22 cellular contexts compared by ENCODE assay signal in the genomic region with DNA sequence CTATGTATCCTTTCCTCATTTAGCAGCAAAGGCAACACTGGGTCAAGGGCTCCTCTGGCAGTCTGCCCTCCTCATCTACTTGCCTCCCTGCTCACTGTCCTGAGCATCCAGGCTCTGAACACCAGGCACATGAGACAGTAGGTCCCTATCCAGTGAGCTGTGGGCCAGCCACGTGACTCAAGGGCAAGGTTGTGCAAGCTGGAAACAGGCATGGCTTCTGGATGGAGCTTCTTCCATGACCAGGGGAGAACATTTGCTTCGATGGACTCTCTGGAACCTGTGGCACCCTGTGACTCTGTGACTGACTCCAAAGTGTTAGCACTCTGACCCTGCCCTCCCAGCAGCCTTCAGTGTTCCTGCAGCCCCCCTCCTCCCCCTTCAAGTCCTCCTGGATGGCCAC. TPM values are rescaled to one million over a fixed set of nuclear protein-coding genes. Genes with fewer than 3 reads are reported as not detected.
"Had no signal": no experiment of that assay in that cellular context is flagged by ENCODE, and none has a peak within 500 bp of the region (broad histone marks: within the 10 kb centered on the region; RNA-seq: fewer than 3 reads in every experiment).

No MANE protein-coding gene starts in this region.

- H3K27ac ChIP-seq: RWPE1 had no signal

- ATAC-seq: HepG2, PC-3 had no signal

- H3K9me3 ChIP-seq: SK-N-SH had no signal

- H3K4me2 ChIP-seq: SK-N-SH had no signal

- DNase-seq: IMR-90; KBM-7; NCI-H1092; NCI-H1105 treated with DMSO at 0.1 percent for 48 hours; NCI-H1417 treated with DMSO at 0.1 percent for 48 hours; NCI-H1694 treated with DMSO at 0.1 percent for 48 hours; NCI-H1930; NCI-H2081; NCI-H2107; NCI-H2227 treated with DMSO at 0.1 percent for 48 hours; NCI-H748 treated with DMSO at 0.1 percent for 48 hours; NK-92 treated with Interleukin-12 subunit alpha and Interleukin-12 subunit beta, amount 100 ng/mL, for 24 hours; PC-3; SHP77; SW 1271 had no signal

- FAIRE-seq: HepG2 had no signal

- H3K9ac ChIP-seq: SK-N-SH had no signal

RNA-seq across cellular contexts. Expression of a gene that starts 31.2 kb away (rescaled TPM):
- total RNA-seq: IMR-90, MCF 10A, NCI-H460 had no signal
- polyA plus RNA-seq: IMR-90 had no signal

RNA-seq across cellular contexts. Expression of a gene that starts 33.0 kb away (rescaled TPM):
- total RNA-seq: HepG2, HT1080, IMR-90, LHCN-M2, MCF 10A, PC-3 had no signal
- polyA plus RNA-seq: HepG2, IMR-90 had no signal
